ENCODE assay signal across 16 cellular contexts in the genomic region with DNA sequence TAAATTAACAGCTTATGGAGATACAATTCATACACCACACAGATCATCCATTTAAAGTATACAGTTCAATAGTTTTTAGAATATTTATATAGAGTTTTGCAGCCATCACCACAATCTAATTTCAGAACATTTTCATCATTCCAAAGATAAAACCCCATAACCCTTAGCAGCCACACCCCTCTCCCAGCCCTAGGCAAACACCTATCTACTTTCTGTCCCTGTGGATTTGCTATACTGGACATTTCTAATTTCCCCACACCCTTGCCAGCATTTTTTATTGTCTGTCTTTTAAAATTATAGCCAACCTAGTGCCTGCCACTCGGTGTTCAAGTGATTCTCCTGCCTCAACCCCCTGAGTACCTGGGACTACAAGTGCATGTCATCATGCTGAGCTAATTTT. TPM values are rescaled to one million over a fixed set of nuclear protein-coding genes. Genes with fewer than 3 reads are reported as not detected.
DNase-seq lines count a peak whose midpoint lies in the region; ATAC-seq and TF ChIP-seq lines count a peak whose summit lies in the region.
"Had no signal": no experiment of that assay in that cellular context is flagged by ENCODE, and none has a peak within 500 bp of the region (broad histone marks: within the 10 kb centered on the region; RNA-seq: fewer than 3 reads in every experiment).

No MANE protein-coding gene starts in this region.

- intact Hi-C loops in HCT116 (cut with micrococcal nuclease) (no loop called here), lower lobe of right lung (cut with DNase I) (no loop called here)

- no peak overlapping the region for H3K4me3 ChIP-seq in HCT116 (replicated peaks in 1 of 2; ENCODE audit: low read depth in 1 of 2, low read length in 2 of 2)
- H3K4me3 ChIP-seq in fibroblast of villous mesenchyme (ENCODE audit: low read depth, low read length) = no peak overlapping the region
- no peak overlapping the region for H3K4me3 ChIP-seq in lower lobe of right lung
- H3K4me3 ChIP-seq: GM23248 had no signal

- BruUV-seq in HCT116 (replicated peaks; lab: Mats Ljungman, UMichigan) = no TSS peak

- H3K4me2 ChIP-seq in HCT116 (ENCODE audit: low read length) = no peak overlapping the region

- DNase-seq in HCT116 (ENCODE audit: low read depth, low spot score) (no peak), NCI-H82 treated with DMSO at 0.1 percent for 48 hours (lab: John Stamatoyannopoulos, UW; ENCODE audit: unreplicated experiment) (peak; percentile 29), fibroblast of villous mesenchyme (ENCODE audit: low read depth) (peak; percentile 18), GOT3 (lab: John Stamatoyannopoulos, UW) (no peak), lower lobe of right lung (no peak), osteocyte (ENCODE audit: extremely low spot score, unreplicated experiment) (no peak)
- no peak for DNase-seq in stimulated activated naive B cell treated with anti-CD40 and anti-IgM and Interleukin-4, amounts not matched to agents 10 μg/mL and 1 μg/mL and 100 μg/mL, for 72 hours
- DNase-seq: C1 segment of cervical spinal cord; CD4-positive, alpha-beta T cell; DND-41; GDM1; GM23248; H7; KBM-7 had no signal

- H3K9me2 ChIP-seq in HCT116 (ENCODE audit: insufficient read depth) = no peaks in the 10 kb centered on the region

- H3K4me1 ChIP-seq in HCT116 (ENCODE audit: control insufficient read depth in 1 of 2, insufficient read depth in 2 of 2, low read length in 2 of 2) (no peaks in the 10 kb centered on the region), lower lobe of right lung (no peaks in the 10 kb centered on the region)

- H3K9me3 ChIP-seq in HCT116 (ENCODE audit: control insufficient read depth in 1 of 2, insufficient read depth in 1 of 2, low read depth in 1 of 2, low read length in 2 of 2) (no peaks in the 10 kb centered on the region), lower lobe of right lung (no peaks in the 10 kb centered on the region)

- TF ChIP-seq CTCF in HCT116 (IDR thresholded peaks at IDR 0.05 in 2 of 3, conservative IDR thresholded peaks at IDR 0.05 in 1 of 3; ENCODE audit: borderline replicate concordance in 1 of 3, insufficient read depth in 1 of 3, low read depth in 2 of 3, low read length in 2 of 3) (no peak), fibroblast of villous mesenchyme (IDR thresholded peaks at IDR 0.05; ENCODE audit: insufficient read depth, low read depth, low read length) (no peak), lower lobe of right lung (IDR thresholded peaks at IDR 0.05) (no peak), osteocyte (IDR thresholded peaks at IDR 0.05) (no peak)

- H3K4me1 Mint-ChIP-seq in stimulated activated naive B cell treated with anti-CD40 and anti-IgM and Interleukin-4, amounts not matched to agents 10 μg/mL and 1 μg/mL and 100 μg/mL, for 72 hours = peaks cover 15 to 30% of the 10 kb centered on the region in 2 donors
- H3K4me1 Mint-ChIP-seq in osteocyte (ENCODE audit: unreplicated experiment) = peaks cover 10% of the 10 kb centered on the region

- RAD21 ChIA-PET in HCT116 (lab: Charles Lee; ENCODE audit: low non-redundant PET in 1 of 2, low total read pairs in 2 of 2, uncharacterized antibody in 2 of 2, unreplicated experiment in 2 of 2) = no interaction called here

- no peak for TF ChIP-seq RAD21 in HCT116 (IDR thresholded peaks at IDR 0.05; ENCODE audit: low read depth)

- no peaks in the 10 kb centered on the region for H4K20me1 ChIP-seq in HCT116 (ENCODE audit: insufficient read depth)

- H3K4me3 Mint-ChIP-seq in stimulated activated naive B cell treated with anti-CD40 and anti-IgM and Interleukin-4, amounts not matched to agents 10 μg/mL and 1 μg/mL and 100 μg/mL, for 72 hours = no peak overlapping the region
- H3K4me3 Mint-ChIP-seq in osteocyte (ENCODE audit: unreplicated experiment) = no peak overlapping the region
- H3K4me3 Mint-ChIP-seq: B cell; CD4-positive, alpha-beta T cell had no signal

- no peaks in the 10 kb centered on the region for H3K79me2 ChIP-seq in HCT116 (ENCODE audit: insufficient read depth, low read length)

- no peaks in the 10 kb centered on the region for H3K36me3 ChIP-seq in HCT116 (ENCODE audit: control insufficient read depth in 1 of 2, insufficient read depth in 2 of 2, low read length in 2 of 2)
- no peaks in the 10 kb centered on the region for H3K36me3 ChIP-seq in lower lobe of right lung

- POLR2A ChIA-PET in HCT116 (lab: Charles Lee) = no interaction called here

- no peaks in the 10 kb centered on the region for H3K36me3 Mint-ChIP-seq in stimulated activated naive B cell treated with anti-CD40 and anti-IgM and Interleukin-4, amounts not matched to agents 10 μg/mL and 1 μg/mL and 100 μg/mL, for 72 hours
- no peaks in the 10 kb centered on the region for H3K36me3 Mint-ChIP-seq in osteocyte (ENCODE audit: unreplicated experiment)

- no peak overlapping the region for H3K9ac ChIP-seq in HCT116 (ENCODE audit: low read length)
- H3K9ac ChIP-seq: GM23248 had no signal

- H3K27ac ChIP-seq in HCT116 (ENCODE audit: low read depth, low read length) = no peak overlapping the region
- no peak overlapping the region for H3K27ac ChIP-seq in lower lobe of right lung
- H3K27ac ChIP-seq: GM23248 had no signal

- H3K27ac Mint-ChIP-seq in stimulated activated naive B cell treated with anti-CD40 and anti-IgM and Interleukin-4, amounts not matched to agents 10 μg/mL and 1 μg/mL and 100 μg/mL, for 72 hours = peak overlapping the region; percentile 28
- no peak overlapping the region for H3K27ac Mint-ChIP-seq in osteocyte (ENCODE audit: unreplicated experiment)
- H3K27ac Mint-ChIP-seq: B cell; CD4-positive, alpha-beta T cell had no signal

- ATAC-seq in HCT116 (no peak), GM18907 (IDR thresholded peaks at IDR 0.05; ENCODE audit: unreplicated experiment) (no peak), lower lobe of right lung (no peak)
- ATAC-seq in stimulated activated naive B cell treated with anti-CD40 and anti-IgM and Interleukin-4, amounts not matched to agents 10 μg/mL and 1 μg/mL and 100 μg/mL, for 72 hours (replicated peaks) = no peak

- CTCF ChIA-PET in HCT116 (lab: Charles Lee) = interaction anchor here (0.7 to 2.1 kb wide), 2 partner anchors 228 to 1037 kb away, joined by 3 to 9 read pairs; no protein-coding TSS in a partner anchor

- H3K27me3 ChIP-seq in HCT116 (ENCODE audit: insufficient read depth, low read length) (no peaks in the 10 kb centered on the region), lower lobe of right lung (ENCODE audit: low read depth) (no peaks in the 10 kb centered on the region)

- peak overlapping the region; percentile 35 for H2AFZ ChIP-seq in HCT116 (ENCODE audit: low read depth, low read length, poor library complexity, severe bottlenecking)
- H2AFZ ChIP-seq: GM23248 had no signal

- H3K9me3 Mint-ChIP-seq in stimulated activated naive B cell treated with anti-CD40 and anti-IgM and Interleukin-4, amounts not matched to agents 10 μg/mL and 1 μg/mL and 100 μg/mL, for 72 hours = peaks cover 2 to 3% of the 10 kb centered on the region in 2 donors
- peaks cover 6% of the 10 kb centered on the region for H3K9me3 Mint-ChIP-seq in osteocyte (ENCODE audit: unreplicated experiment)
- H3K9me3 Mint-ChIP-seq: CD4-positive, alpha-beta T cell had no signal

- no peaks in the 10 kb centered on the region for H3K27me3 Mint-ChIP-seq in stimulated activated naive B cell treated with anti-CD40 and anti-IgM and Interleukin-4, amounts not matched to agents 10 μg/mL and 1 μg/mL and 100 μg/mL, for 72 hours
- H3K27me3 Mint-ChIP-seq in osteocyte (ENCODE audit: unreplicated experiment) = no peaks in the 10 kb centered on the region
- H3K27me3 Mint-ChIP-seq: B cell; CD4-positive, alpha-beta T cell had no signal

- no peak for TF ChIP-seq POLR2A in HCT116 (IDR thresholded peaks at IDR 0.05; ENCODE audit: borderline replicate concordance, extremely low read depth, insufficient read depth, insufficient read length)

TF ChIP-seq in HCT116, 20 proteins besides CTCF, POLR2A, EP300 and RAD21 (continues in another document):
- no peak for TF ChIP-seq ELF1 (IDR thresholded peaks at IDR 0.05; ENCODE audit: borderline replicate concordance, low read depth)
- TF ChIP-seq, protein P1, sequence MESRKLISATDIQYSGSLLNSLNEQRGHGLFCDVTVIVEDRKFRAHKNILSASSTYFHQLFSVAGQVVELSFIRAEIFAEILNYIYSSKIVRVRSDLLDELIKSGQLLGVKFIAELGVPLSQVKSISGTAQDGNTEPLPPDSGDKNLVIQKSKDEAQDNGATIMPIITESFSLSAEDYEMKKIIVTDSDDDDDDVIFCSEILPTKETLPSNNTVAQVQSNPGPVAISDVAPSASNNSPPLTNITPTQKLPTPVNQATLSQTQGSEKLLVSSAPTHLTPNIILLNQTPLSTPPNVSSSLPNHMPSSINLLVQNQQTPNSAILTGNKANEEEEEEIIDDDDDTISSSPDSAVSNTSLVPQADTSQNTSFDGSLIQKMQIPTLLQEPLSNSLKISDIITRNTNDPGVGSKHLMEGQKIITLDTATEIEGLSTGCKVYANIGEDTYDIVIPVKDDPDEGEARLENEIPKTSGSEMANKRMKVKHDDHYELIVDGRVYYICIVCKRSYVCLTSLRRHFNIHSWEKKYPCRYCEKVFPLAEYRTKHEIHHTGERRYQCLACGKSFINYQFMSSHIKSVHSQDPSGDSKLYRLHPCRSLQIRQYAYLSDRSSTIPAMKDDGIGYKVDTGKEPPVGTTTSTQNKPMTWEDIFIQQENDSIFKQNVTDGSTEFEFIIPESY (IDR thresholded peaks at IDR 0.05; ENCODE audit: extremely low read depth, insufficient replicate concordance, low read length) = no peak
- no peak for TF ChIP-seq FOSL1 (IDR thresholded peaks at IDR 0.05; ENCODE audit: low read depth)
- no peak for TF ChIP-seq ZFX (IDR thresholded peaks at IDR 0.05)
- no peak for TF ChIP-seq EGR1 (IDR thresholded peaks at IDR 0.05; ENCODE audit: low read depth)

RNA-seq across cellular contexts. Expression of a gene that starts 23.0 kb away (rescaled TPM):
- total RNA-seq in HCT116 (2021; ENCODE audit: unreplicated experiment) (3.1 TPM), fibroblast of villous mesenchyme (4.2 and 4.7 TPM in 2 replicates), lower lobe of right lung (11.0 TPM), osteocyte (4.4 and 4.5 TPM in 2 replicates)
- 0.45 and 1.9 TPM in 2 replicates for polyA plus RNA-seq in HCT116 (2012)

RNA-seq across cellular contexts. Expression of a gene that starts 49.2 kb away (rescaled TPM):
- total RNA-seq in HCT116 (2021; ENCODE audit: unreplicated experiment) (74.8 TPM), fibroblast of villous mesenchyme (40.2 and 44.8 TPM in 2 replicates), lower lobe of right lung (124 TPM), osteocyte (65.3 and 67.5 TPM in 2 replicates)
- 26.8 and 34.6 TPM in 2 replicates for polyA plus RNA-seq in HCT116 (2012)

Comparison
In these comparisons a context has a peak if more than half of its experiments do, and no peak if none do; other contexts are left out.
1. DNase-seq: peak in NCI-H82 treated with DMSO at 0.1 percent for 48 hours (single experiment) and fibroblast of villous mesenchyme (single experiment); none in HCT116 (single experiment), stimulated activated naive B cell treated with anti-CD40 and anti-IgM and Interleukin-4, amounts not matched to agents 10 μg/mL and 1 μg/mL and 100 μg/mL, for 72 hours (single experiment), GOT3 (single experiment), lower lobe of right lung (single experiment) and osteocyte (single experiment).